Comparison of ENCODE assay signal across 1 cellular context in the genomic region with DNA sequence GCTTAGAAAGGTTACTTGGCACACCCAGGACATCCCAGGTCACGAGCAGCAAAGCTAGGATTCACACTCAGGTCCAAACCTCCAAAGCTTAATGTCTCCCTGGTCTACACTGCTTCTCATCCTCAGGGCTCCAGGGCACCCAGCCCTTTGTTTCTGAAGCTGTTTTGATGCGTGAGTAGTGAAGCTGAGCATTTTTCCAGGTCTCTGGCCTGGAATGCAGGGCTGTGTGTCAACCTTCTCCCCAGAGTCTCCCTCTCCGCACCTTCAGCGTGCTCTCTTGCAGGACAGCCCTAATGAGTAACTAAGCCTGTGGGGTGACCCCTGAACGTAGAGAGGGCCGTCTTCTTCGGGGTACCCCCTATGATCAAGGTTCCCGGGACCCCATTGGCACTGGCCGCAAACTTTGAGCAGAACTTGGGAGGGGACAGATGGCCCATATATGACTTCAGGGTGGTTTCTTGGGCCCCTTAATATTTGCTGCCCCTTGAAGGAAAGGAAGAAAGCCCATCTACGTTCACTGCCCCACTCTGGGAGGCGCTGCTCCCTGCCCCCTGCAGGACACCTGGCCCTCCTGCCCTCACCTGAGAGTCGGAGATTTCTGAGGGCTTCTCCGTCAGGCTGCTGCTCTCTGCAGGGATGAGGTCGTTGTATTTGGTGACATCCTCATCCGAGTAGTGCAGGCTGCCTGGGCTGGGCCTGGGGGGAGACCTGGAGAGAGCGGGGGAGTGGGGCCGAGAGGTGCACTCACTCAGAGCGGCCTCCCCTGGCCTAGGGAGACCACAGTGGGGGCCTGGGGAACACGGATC.
TF ChIP-seq lines count a peak whose summit lies in the region.

No MANE protein-coding gene starts in this region.

TF ChIP-seq in HepG2, 621 proteins besides CTCF, POLR2A, EP300 and RAD21:
- TF ChIP-seq, protein P1, sequence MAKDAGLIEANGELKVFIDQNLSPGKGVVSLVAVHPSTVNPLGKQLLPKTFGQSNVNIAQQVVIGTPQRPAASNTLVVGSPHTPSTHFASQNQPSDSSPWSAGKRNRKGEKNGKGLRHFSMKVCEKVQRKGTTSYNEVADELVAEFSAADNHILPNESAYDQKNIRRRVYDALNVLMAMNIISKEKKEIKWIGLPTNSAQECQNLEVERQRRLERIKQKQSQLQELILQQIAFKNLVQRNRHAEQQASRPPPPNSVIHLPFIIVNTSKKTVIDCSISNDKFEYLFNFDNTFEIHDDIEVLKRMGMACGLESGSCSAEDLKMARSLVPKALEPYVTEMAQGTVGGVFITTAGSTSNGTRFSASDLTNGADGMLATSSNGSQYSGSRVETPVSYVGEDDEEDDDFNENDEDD (CRISPR knock-in tag; IDR thresholded peaks at IDR 0.05; ENCODE audit: borderline replicate concordance): no peak
